Comparison of ENCODE assay signal across 9 cellular contexts in the genomic region with DNA sequence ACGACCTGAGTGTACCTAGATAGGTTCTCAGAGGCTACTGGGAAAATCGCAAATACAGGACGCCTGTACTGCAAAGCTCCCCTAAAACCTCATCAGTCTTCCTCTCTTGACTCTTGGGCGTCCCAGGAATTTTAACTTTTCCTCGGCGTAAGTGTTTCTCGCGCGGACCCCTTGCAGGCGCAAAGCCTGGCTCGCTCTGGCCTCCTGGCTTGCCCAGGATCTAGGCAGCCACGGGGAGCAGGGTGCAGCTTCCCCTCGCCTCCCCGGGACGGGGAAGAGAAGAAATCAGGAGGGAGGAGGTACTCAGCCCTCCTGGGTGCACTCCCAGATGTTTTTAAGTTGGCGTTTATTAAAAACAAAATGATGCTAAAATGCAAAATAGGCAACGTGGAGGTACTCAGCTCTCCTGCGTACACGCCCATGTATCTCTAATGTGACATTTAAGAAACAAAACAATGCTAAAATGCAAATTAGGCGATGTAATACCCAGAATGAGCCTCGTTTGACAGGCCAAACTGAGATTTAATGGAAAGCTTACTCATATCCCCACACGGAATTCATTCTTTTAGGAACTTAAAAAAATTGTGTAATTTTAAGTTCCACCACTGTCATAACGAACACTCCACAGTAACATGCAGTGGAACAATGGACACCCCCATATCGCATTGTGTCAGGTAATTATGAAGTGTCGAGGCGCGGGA. TPM values are rescaled to one million over a fixed set of nuclear protein-coding genes. Genes with fewer than 3 reads are reported as not detected.
DNase-seq lines count a peak whose midpoint lies in the region; ATAC-seq and TF ChIP-seq lines count a peak whose summit lies in the region.
"Had no signal": no experiment of that assay in that cellular context is flagged by ENCODE, and none has a peak within 500 bp of the region (broad histone marks: within the 10 kb centered on the region; RNA-seq: fewer than 3 reads in every experiment).

No MANE protein-coding gene starts in this region.

- H4K20me1 ChIP-seq in GM23338 (replicated peaks; ENCODE audit: insufficient read depth): no peaks in the 10 kb centered on the region

- peak overlapping the region; percentile 98 for H2AFZ ChIP-seq in GM23338

- H3K27me3 ChIP-seq in GM23338 (ENCODE audit: insufficient read depth) (peaks cover 75% of the 10 kb centered on the region), WERI-Rb-1 (ENCODE audit: insufficient read depth, low read depth, severe bottlenecking) (peaks cover 37% of the 10 kb centered on the region), skeletal muscle satellite cell (ENCODE audit: control insufficient read depth, insufficient read depth, low read length) (peaks cover 76% of the 10 kb centered on the region)

- 0 out of 2 replicates have a peak, but pooled peaks cover 5% of the 10 kb centered on the region for H3K79me2 ChIP-seq in GM23338 (replicated peaks; ENCODE audit: insufficient read depth)

- no peak overlapping the region for H3K9ac ChIP-seq in skeletal muscle satellite cell (ENCODE audit: low read depth, low read length)
- H3K9ac ChIP-seq: KMS-11 had no signal

- H3K4me2 ChIP-seq in GM23338 (peak overlapping the region; percentile 100), skeletal muscle satellite cell (ENCODE audit: low read length) (peak overlapping the region; percentile 85)

- no peak overlapping the region for H3K27ac Mint-ChIP-seq in GM23338

- H3K27me3 Mint-ChIP-seq in GM23338 (ENCODE audit: insufficient read depth, low read depth, poor library complexity): peaks cover 36% of the 10 kb centered on the region

- H3K4me1 Mint-ChIP-seq in GM23338: peaks cover 12% of the 10 kb centered on the region

- 0 out of 2 replicates have a peak, but pooled peaks cover 9% of the 10 kb centered on the region for H3F3A ChIP-seq in GM23338 (replicated peaks; ENCODE audit: low read depth)

- H3K9me2 ChIP-seq in GM23338 (ENCODE audit: insufficient read depth): no peaks in the 10 kb centered on the region

- no peak for TF ChIP-seq CTCF in GM23338 (conservative IDR thresholded peaks at IDR 0.05; ENCODE audit: low read depth in 2 of 2)
- no peak for TF ChIP-seq CTCF in WERI-Rb-1 (IDR thresholded peaks at IDR 0.05; ENCODE audit: low read depth, low read length)

- H3K27ac ChIP-seq in GM23338 (ENCODE audit: low read depth) (no peak overlapping the region), WERI-Rb-1 (no peak overlapping the region)
- H3K27ac ChIP-seq: KMS-11 had no signal

- H3K36me3 ChIP-seq in GM23338 (ENCODE audit: insufficient read depth): no peaks in the 10 kb centered on the region
- H3K36me3 ChIP-seq in WERI-Rb-1: no peaks in the 10 kb centered on the region
- no peaks in the 10 kb centered on the region for H3K36me3 ChIP-seq in skeletal muscle satellite cell (ENCODE audit: insufficient read depth, low read length)

- ATAC-seq in GM23338: no peak
- ATAC-seq in GM18909 (IDR thresholded peaks at IDR 0.05; ENCODE audit: poor library complexity, unreplicated experiment): no peak
- ATAC-seq in GM18861 (IDR thresholded peaks at IDR 0.05; ENCODE audit: unreplicated experiment): no peak
- no peak for ATAC-seq in HG03571 (IDR thresholded peaks at IDR 0.05; ENCODE audit: unreplicated experiment)

- no peaks in the 10 kb centered on the region; the same call in 2 of the 3 replicates for H3K36me3 Mint-ChIP-seq in GM23338 (ENCODE audit: low read depth)

- H3K9me3 ChIP-seq in WERI-Rb-1 (ENCODE audit: severe bottlenecking) (no peaks in the 10 kb centered on the region), skeletal muscle satellite cell (replicated peaks; ENCODE audit: low read length) (no peaks in the 10 kb centered on the region)

- DNase-seq in GM23338 (ENCODE audit: low spot score) (no peak), WERI-Rb-1 (no peak), hepatic stellate cell (ENCODE audit: low spot score) (peak; percentile 44), NOMO-1 treated with DMSO at 0.1 percent for 48 hours (lab: John Stamatoyannopoulos, UW; ENCODE audit: unreplicated experiment) (no peak)

- no peak overlapping the region; the same call in 1 of the 3 replicates for H3K4me3 Mint-ChIP-seq in GM23338

- peak overlapping the region; percentile 94 for H3K4me3 ChIP-seq in GM23338
- peak overlapping the region; percentile 63 for H3K4me3 ChIP-seq in WERI-Rb-1 (ENCODE audit: low read depth, low read length)
- H3K4me3 ChIP-seq in skeletal muscle satellite cell (ENCODE audit: low read length): peak overlapping the region; percentile 64

- H3K9me3 Mint-ChIP-seq in GM23338: no peaks in the 10 kb centered on the region; the same call in 2 of the 3 replicates

- peaks cover 25% of the 10 kb centered on the region for H3K4me1 ChIP-seq in GM23338 (ENCODE audit: insufficient read depth)
- peaks cover 31% of the 10 kb centered on the region for H3K4me1 ChIP-seq in skeletal muscle satellite cell (ENCODE audit: control insufficient read depth, insufficient read depth, low read length)

TF ChIP-seq in GM23338, 12 proteins besides CTCF, POLR2A, EP300 and RAD21 (continues in another document):
- TF ChIP-seq, protein P1, sequence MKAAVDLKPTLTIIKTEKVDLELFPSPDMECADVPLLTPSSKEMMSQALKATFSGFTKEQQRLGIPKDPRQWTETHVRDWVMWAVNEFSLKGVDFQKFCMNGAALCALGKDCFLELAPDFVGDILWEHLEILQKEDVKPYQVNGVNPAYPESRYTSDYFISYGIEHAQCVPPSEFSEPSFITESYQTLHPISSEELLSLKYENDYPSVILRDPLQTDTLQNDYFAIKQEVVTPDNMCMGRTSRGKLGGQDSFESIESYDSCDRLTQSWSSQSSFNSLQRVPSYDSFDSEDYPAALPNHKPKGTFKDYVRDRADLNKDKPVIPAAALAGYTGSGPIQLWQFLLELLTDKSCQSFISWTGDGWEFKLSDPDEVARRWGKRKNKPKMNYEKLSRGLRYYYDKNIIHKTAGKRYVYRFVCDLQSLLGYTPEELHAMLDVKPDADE (IDR thresholded peaks at IDR 0.05): no peak
- TF ChIP-seq, protein P2, sequence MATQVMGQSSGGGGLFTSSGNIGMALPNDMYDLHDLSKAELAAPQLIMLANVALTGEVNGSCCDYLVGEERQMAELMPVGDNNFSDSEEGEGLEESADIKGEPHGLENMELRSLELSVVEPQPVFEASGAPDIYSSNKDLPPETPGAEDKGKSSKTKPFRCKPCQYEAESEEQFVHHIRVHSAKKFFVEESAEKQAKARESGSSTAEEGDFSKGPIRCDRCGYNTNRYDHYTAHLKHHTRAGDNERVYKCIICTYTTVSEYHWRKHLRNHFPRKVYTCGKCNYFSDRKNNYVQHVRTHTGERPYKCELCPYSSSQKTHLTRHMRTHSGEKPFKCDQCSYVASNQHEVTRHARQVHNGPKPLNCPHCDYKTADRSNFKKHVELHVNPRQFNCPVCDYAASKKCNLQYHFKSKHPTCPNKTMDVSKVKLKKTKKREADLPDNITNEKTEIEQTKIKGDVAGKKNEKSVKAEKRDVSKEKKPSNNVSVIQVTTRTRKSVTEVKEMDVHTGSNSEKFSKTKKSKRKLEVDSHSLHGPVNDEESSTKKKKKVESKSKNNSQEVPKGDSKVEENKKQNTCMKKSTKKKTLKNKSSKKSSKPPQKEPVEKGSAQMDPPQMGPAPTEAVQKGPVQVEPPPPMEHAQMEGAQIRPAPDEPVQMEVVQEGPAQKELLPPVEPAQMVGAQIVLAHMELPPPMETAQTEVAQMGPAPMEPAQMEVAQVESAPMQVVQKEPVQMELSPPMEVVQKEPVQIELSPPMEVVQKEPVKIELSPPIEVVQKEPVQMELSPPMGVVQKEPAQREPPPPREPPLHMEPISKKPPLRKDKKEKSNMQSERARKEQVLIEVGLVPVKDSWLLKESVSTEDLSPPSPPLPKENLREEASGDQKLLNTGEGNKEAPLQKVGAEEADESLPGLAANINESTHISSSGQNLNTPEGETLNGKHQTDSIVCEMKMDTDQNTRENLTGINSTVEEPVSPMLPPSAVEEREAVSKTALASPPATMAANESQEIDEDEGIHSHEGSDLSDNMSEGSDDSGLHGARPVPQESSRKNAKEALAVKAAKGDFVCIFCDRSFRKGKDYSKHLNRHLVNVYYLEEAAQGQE (IDR thresholded peaks at IDR 0.05; ENCODE audit: unreplicated experiment): no peak
- TF ChIP-seq POLR2AphosphoS5 (IDR thresholded peaks at IDR 0.05; ENCODE audit: low read depth): no peak
- no peak for TF ChIP-seq EZH2 (IDR thresholded peaks at IDR 0.05; ENCODE audit: low read depth, unreplicated experiment)
- no peak for TF ChIP-seq NANOG (IDR thresholded peaks at IDR 0.05; ENCODE audit: borderline replicate concordance)
- TF ChIP-seq JUNB (IDR thresholded peaks at IDR 0.05; ENCODE audit: unreplicated experiment): no peak

RNA-seq across cellular contexts. Expression of gene SOBP, which starts 1.6 kb away (rescaled TPM):
- 3.0 and 3.1 TPM in 2 replicates for total RNA-seq in GM23338 (2014; rRNA removed; shearing (Covaris generic))
- 1.5 and 2.2 TPM in 2 replicates for polyA plus RNA-seq in GM23338 (2016; fragmentation: Nextera tagmentation; extraction: Ambion mirVana)
- 7.4 and 12.5 TPM in 2 replicates for total RNA-seq in skeletal muscle satellite cell (2012; rRNA removed)

RNA-seq across cellular contexts. Expression of gene PDSS2, which starts 29.0 kb away (rescaled TPM):
- total RNA-seq in GM23338 (2014; rRNA removed; shearing (Covaris generic)): 14.5 and 16.7 TPM in 2 replicates
- polyA plus RNA-seq in GM23338 (2016; fragmentation: Nextera tagmentation; extraction: Ambion mirVana): 5.6 and 7.3 TPM in 2 replicates
- 13.4 and 18.6 TPM in 2 replicates for total RNA-seq in skeletal muscle satellite cell (2012; rRNA removed)
